ENCODE assay signal across 8 cellular contexts in the genomic region with DNA sequence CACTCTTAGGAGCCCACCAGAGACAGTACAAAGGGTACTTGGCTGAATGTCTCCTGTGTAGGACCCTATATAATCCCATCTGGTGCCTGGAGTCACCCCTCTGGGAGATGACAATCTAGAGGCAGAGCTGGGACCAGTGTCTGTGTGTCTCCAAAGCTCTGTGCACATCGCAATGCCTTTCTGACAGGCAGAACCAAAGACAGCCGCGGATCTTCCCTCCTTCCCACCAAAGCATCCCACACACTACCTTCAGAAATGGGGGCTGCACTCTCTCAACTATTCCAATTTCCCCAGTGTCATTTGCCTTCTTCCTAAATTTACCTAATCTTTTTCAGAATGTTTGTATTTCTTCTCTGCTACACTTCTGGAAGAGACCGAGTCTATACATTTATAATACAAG. TPM values are rescaled to one million over a fixed set of nuclear protein-coding genes. Genes with fewer than 3 reads are reported as not detected.
"Had no signal": no experiment of that assay in that cellular context is flagged by ENCODE, and none has a peak within 500 bp of the region (broad histone marks: within the 10 kb centered on the region; RNA-seq: fewer than 3 reads in every experiment).

No MANE protein-coding gene starts in this region.

- H3K4me1 Mint-ChIP-seq: IgD-negative memory B cell had no signal

- H3K4me3 ChIP-seq: GM23338, HAP-1 had no signal

- FAIRE-seq: H1, H54, HepG2 had no signal

- H3K4me3 Mint-ChIP-seq: GM23338, HFFc6, IgD-negative memory B cell had no signal

- H3K27ac ChIP-seq: HL-60 had no signal

- DNase-seq: HFFc6 had no signal

- H3K4me2 ChIP-seq: GM23338 had no signal

- H3K4me1 ChIP-seq: HAP-1 had no signal

- H3K36me3 ChIP-seq: HAP-1 had no signal

- H3K9me3 ChIP-seq: HAP-1 had no signal

- H2AFZ ChIP-seq: GM23338 had no signal

- H3K9me3 Mint-ChIP-seq: GM23338 had no signal

- H3K27ac Mint-ChIP-seq: GM23338, HFFc6, IgD-negative memory B cell had no signal

- H3K36me3 Mint-ChIP-seq: IgD-negative memory B cell had no signal

RNA-seq across cellular contexts. Expression of a gene that starts 12.0 kb away (rescaled TPM):
- polyA plus RNA-seq: IgD-negative memory B cell had no signal
